Comparison of ENCODE assay signal across 1 cellular context in genomic region chr12:99975321-99975720, GRCh38.
TF ChIP-seq lines count a peak whose summit lies in the region.

No MANE protein-coding gene starts in this region.

TF ChIP-seq in GM23338, 12 proteins besides CTCF, POLR2A, EP300 and RAD21 (continued from another document):
- TF ChIP-seq ZNF462 (CRISPR knock-in tag; IDR thresholded peaks at IDR 0.05) (no peak), ETS1 (IDR thresholded peaks at IDR 0.05) (no peak), ZNF114 (CRISPR knock-in tag; IDR thresholded peaks at IDR 0.05) (no peak), ZNF331 (CRISPR knock-in tag; IDR thresholded peaks at IDR 0.05; ENCODE audit: low read depth) (no peak), EZH2 (IDR thresholded peaks at IDR 0.05; ENCODE audit: low read depth, unreplicated experiment) (no peak), STAT1 (IDR thresholded peaks at IDR 0.05; ENCODE audit: unreplicated experiment) (no peak), EZH2phosphoT487 (IDR thresholded peaks at IDR 0.05; ENCODE audit: unreplicated experiment) (no peak), CREB1 (CRISPR knock-in tag; IDR thresholded peaks at IDR 0.05; ENCODE audit: low read depth) (no peak), NANOG (IDR thresholded peaks at IDR 0.05; ENCODE audit: borderline replicate concordance) (no peak)
